8 cellular contexts compared by ENCODE assay signal in the genomic region with DNA sequence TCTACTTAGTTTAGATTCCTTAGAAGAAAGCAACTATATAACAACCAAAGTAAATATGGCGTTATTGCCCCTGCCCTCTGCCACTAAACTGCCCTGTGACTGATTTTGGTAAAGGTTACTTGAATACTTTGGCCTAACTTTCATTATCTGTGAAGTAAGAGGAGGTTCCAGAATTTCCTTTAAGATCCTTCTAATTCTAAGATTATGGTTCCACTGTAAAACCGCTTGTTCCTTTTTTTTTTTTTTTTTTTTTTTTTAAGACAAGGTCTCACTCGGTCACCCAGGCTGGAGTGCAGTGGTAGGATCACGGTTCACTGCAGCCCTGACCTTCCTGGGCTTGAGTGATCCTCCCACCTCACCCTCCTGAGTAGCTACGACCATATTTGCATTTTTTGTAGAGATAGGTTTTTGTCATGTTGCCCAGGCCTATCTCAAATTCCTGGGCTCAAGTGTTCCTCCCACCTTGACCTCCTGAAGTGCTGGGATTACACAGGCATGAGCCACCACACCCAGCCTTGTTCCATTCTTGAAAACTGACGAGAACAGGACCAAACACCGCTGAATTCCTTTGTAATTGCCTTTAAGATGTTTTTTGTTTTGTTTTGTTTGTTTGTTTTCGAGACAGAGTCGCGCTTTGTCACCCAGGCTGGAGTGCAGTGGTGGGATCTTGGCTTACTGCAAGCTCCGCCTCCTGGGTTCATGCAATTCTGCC. TPM values are rescaled to one million over a fixed set of nuclear protein-coding genes. Genes with fewer than 3 reads are reported as not detected.
A peak's percentile ranks its signal among the peaks of the same experiment; 100 is the strongest.
DNase-seq lines count a peak whose midpoint lies in the region; ATAC-seq and TF ChIP-seq lines count a peak whose summit lies in the region.

No MANE protein-coding gene starts in this region.

- H3K4me1 ChIP-seq in right cardiac atrium (ENCODE audit: control insufficient read depth, insufficient read depth, low read length) (peaks cover 4% of the 10 kb centered on the region), HUES6 (ENCODE audit: control insufficient read depth, insufficient read depth, low read length) (peaks cover 19% of the 10 kb centered on the region), spleen (peaks cover 33 to 100% (median 71%) of the 10 kb centered on the region in 6 donors)

- H3K36me3 ChIP-seq in HUES6 (ENCODE audit: control insufficient read depth, insufficient read depth, low read length) (peaks cover 34% of the 10 kb centered on the region), spleen (peaks cover 0 to 84% (median 23%) of the 10 kb centered on the region in 6 donors)

- DNase-seq in right cardiac atrium (no peak), Right ventricle myocardium inferior (ENCODE audit: missing footprints) (no peak), choroid plexus epithelial cell (ENCODE audit: low read depth) (peak; percentile 54), GM19238 (ENCODE audit: insufficient read length, low spot score) (no peak), NCI-H128 (lab: John Stamatoyannopoulos, UW; ENCODE audit: unreplicated experiment) (no peak), spleen (no peak)
- DNase-seq in stimulated activated effector memory CD8-positive, alpha-beta T cell treated with anti-CD3 and anti-CD28 coated beads, Interleukin-12 subunit alpha, Interleukin-12 subunit beta, amount 100 ng/mL, for 72 hours (ENCODE audit: low spot score in 2 of 2), result no peak

- TF ChIP-seq CTCF in choroid plexus epithelial cell (conservative IDR thresholded peaks at IDR 0.05; ENCODE audit: low read depth, low read length) (no peak), spleen (IDR thresholded peaks at IDR 0.05 in 8 of 11, conservative IDR thresholded peaks at IDR 0.05 in 3 of 11) (no peak)

- peaks cover 99% of the 10 kb centered on the region for H3K36me3 Mint-ChIP-seq in stimulated activated effector memory CD8-positive, alpha-beta T cell treated with anti-CD3 and anti-CD28 coated beads, Interleukin-12 subunit alpha, Interleukin-12 subunit beta, amount 100 ng/mL, for 72 hours

- H3K4me3 ChIP-seq in right cardiac atrium (ENCODE audit: low read length) (no peak overlapping the region), HUES6 (ENCODE audit: low read depth, low read length) (no peak overlapping the region), choroid plexus epithelial cell (ENCODE audit: low read depth, low read length) (no peak overlapping the region), spleen (no peak overlapping the region)

- peak overlapping the region; percentile 83 for H3K27ac Mint-ChIP-seq in stimulated activated effector memory CD8-positive, alpha-beta T cell treated with anti-CD3 and anti-CD28 coated beads, Interleukin-12 subunit alpha, Interleukin-12 subunit beta, amount 100 ng/mL, for 72 hours

- WGBS in right cardiac atrium, result 69% methylated on average over 11 of the region's 11 CpGs
- WGBS in spleen, 5 donors, result 59 to 64% (median 63%) methylated on average over 11 of the region's 11 CpGs

- intact Hi-C loops in right cardiac atrium (cut with DNase I) (loop anchor here in 3 of 4 donors (10.0 kb wide), 3 partner anchors 276 to 506 kb away; a partner anchor contains a TSS), Right ventricle myocardium inferior (cut with DNase I) (no loop called here), spleen (cut with DNase I; ENCODE audit: low total_unique reads) (no loop called here)

- H3K27me3 ChIP-seq in right cardiac atrium (ENCODE audit: control insufficient read depth, insufficient read depth), result no peaks in the 10 kb centered on the region
- no peaks in the 10 kb centered on the region for H3K27me3 ChIP-seq in HUES6 (ENCODE audit: control insufficient read depth, insufficient read depth, low read length)
- H3K27me3 ChIP-seq in spleen (replicated peaks in 1 of 7), result no peaks in the 10 kb centered on the region

- ATAC-seq in right cardiac atrium (peak; percentile 43 to 61), Right ventricle myocardium inferior (no peak)
- ATAC-seq in stimulated activated effector memory CD8-positive, alpha-beta T cell treated with anti-CD3 and anti-CD28 coated beads, Interleukin-12 subunit alpha, Interleukin-12 subunit beta, amount 100 ng/mL, for 72 hours, result no peak

- H3K9ac ChIP-seq in HUES6 (ENCODE audit: low read length), result no peak overlapping the region

- H3K27ac ChIP-seq in right cardiac atrium (ENCODE audit: low read length), result no peak overlapping the region
- H3K27ac ChIP-seq in HUES6 (ENCODE audit: low read depth, low read length), result peak overlapping the region; percentile 45; the same call in 1 of the 2 replicates
- peak overlapping the region in 4 of 8 donors; percentile 17 to 53 (median 30) for H3K27ac ChIP-seq in spleen

- H3K4me3 Mint-ChIP-seq in stimulated activated effector memory CD8-positive, alpha-beta T cell treated with anti-CD3 and anti-CD28 coated beads, Interleukin-12 subunit alpha, Interleukin-12 subunit beta, amount 100 ng/mL, for 72 hours, result peak overlapping the region; percentile 44

- H3K4me1 Mint-ChIP-seq in stimulated activated effector memory CD8-positive, alpha-beta T cell treated with anti-CD3 and anti-CD28 coated beads, Interleukin-12 subunit alpha, Interleukin-12 subunit beta, amount 100 ng/mL, for 72 hours, result peaks cover 39% of the 10 kb centered on the region

- H3K9me3 Mint-ChIP-seq in stimulated activated effector memory CD8-positive, alpha-beta T cell treated with anti-CD3 and anti-CD28 coated beads, Interleukin-12 subunit alpha, Interleukin-12 subunit beta, amount 100 ng/mL, for 72 hours, result no peaks in the 10 kb centered on the region

- H3K9me3 ChIP-seq in right cardiac atrium (ENCODE audit: control insufficient read depth, low read length) (no peaks in the 10 kb centered on the region), HUES6 (ENCODE audit: control insufficient read depth, insufficient read depth, low read depth, low read length) (no peaks in the 10 kb centered on the region), spleen (no peaks in the 10 kb centered on the region)

- no peak for TF ChIP-seq POLR2A in spleen (IDR thresholded peaks at IDR 0.05)

RNA-seq across cellular contexts. Expression of a gene that starts 7.0 kb away (rescaled TPM):
- total RNA-seq in right cardiac atrium, result 10 to 100 TPM; 30.0 to 37.3 (median 36.5) TPM
- polyA plus RNA-seq in right cardiac atrium, result 13.9 TPM
- 32.6 TPM for total RNA-seq in Right ventricle myocardium inferior
- total RNA-seq in spleen, result 10 to 100 TPM; 63.5 to 90.7 (median 81.2) TPM
- 10 to 100 TPM; 17.9 to 21.5 (median 20.4) TPM for polyA plus RNA-seq in spleen

Comparison
In these comparisons a context has a peak if more than half of its experiments do, and no peak if none do; other contexts are left out.
1. ATAC-seq: peak in right cardiac atrium (2 of 2); none in Right ventricle myocardium inferior (single experiment) and stimulated activated effector memory CD8-positive, alpha-beta T cell treated with anti-CD3 and anti-CD28 coated beads, Interleukin-12 subunit alpha, Interleukin-12 subunit beta, amount 100 ng/mL, for 72 hours (single experiment).
2. intact Hi-C loops: an anchor here in right cardiac atrium (10.0 kb wide); none called in Right ventricle myocardium inferior and spleen.